Comparison of ENCODE assay signal across 28 cellular contexts in the genomic region with DNA sequence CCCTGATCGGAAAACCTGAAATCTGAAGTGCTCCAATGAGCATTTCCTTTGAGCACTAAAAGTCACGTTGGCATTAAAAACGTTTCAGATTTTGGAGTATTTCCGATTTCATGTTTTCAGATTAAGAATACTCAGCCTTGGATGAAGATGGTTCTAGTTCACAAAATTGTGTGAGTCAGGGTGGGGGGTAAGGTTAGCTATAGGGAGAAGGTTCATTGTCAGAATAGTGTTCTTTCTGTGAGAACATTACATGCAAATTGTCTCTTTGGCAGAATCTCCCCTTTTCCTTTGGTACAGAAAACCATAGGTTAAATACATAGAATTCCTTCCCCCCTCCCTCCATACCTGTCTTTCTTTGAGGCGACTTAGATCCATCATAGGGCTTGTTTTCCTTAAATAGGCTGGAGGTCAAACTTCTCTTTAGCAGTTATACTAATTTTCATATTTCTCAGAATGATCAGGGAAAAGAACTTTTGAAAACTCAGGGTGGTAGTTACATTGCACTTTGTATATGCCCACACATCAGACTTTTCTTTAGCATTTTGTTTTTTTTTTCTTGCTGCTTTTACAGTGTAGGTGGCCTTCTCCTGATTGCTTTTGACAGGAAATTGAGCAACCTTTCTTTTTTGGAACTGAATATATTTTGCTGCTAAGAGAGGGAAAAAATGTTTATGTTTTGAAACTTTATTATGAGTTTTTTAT.
A peak's percentile ranks its signal among the peaks of the same experiment; 100 is the strongest.
DNase-seq lines count a peak whose midpoint lies in the region; ATAC-seq, FAIRE-seq and TF ChIP-seq lines count a peak whose summit lies in the region.
"Had no signal": no experiment of that assay in that cellular context is flagged by ENCODE, and none has a peak within 500 bp of the region (broad histone marks: within the 10 kb centered on the region; RNA-seq: fewer than 3 reads in every experiment).

No MANE protein-coding gene starts in this region.

- no peak overlapping the region for H2BK15ac ChIP-seq in H1 (ENCODE audit: low read length)

- peaks cover 5% of the 10 kb centered on the region for H3K36me3 Mint-ChIP-seq in MCF 10A (ENCODE audit: insufficient read depth, unreplicated experiment)
- H3K36me3 Mint-ChIP-seq in stimulated activated naive B cell treated with anti-CD40 and anti-IgM and Interleukin-4, amounts not matched to agents 10 μg/mL and 1 μg/mL and 100 μg/mL, for 72 hours = peaks cover 33 to 49% of the 10 kb centered on the region in 2 donors

- H3K4me3 ChIP-seq in breast epithelium (no peak overlapping the region), Loucy (ENCODE audit: low read length, poor library complexity, severe bottlenecking) (no peak overlapping the region), H1 (ENCODE audit: extremely low read depth in 1 of 4, insufficient read depth in 2 of 4, low read depth in 3 of 4, low read length in 4 of 4) (no peak overlapping the region)
- H3K4me3 ChIP-seq: gastroesophageal sphincter, vagina had no signal

- ATAC-seq in stimulated activated naive B cell treated with anti-CD40 and anti-IgM and Interleukin-4, amounts not matched to agents 10 μg/mL and 1 μg/mL and 100 μg/mL, for 72 hours (replicated peaks) = peak; percentile 38 to 47
- ATAC-seq in HG03442 (IDR thresholded peaks at IDR 0.05; ENCODE audit: unreplicated experiment) = no peak
- ATAC-seq in Right ventricle myocardium superior (ENCODE audit: poor library complexity) = no peak
- ATAC-seq: gastroesophageal sphincter, left ventricle myocardium superior had no signal

- H2BK5ac ChIP-seq in H1 (ENCODE audit: low read depth, low read length) = no peak overlapping the region

- H4K20me1 ChIP-seq in Loucy (ENCODE audit: insufficient read depth, low read length, poor library complexity, severe bottlenecking) = no peaks in the 10 kb centered on the region
- H4K20me1 ChIP-seq in H1 (replicated peaks in 1 of 2; ENCODE audit: control insufficient read depth in 1 of 2, insufficient read depth in 2 of 2, low read length in 2 of 2) = no peaks in the 10 kb centered on the region

- peaks cover 23% of the 10 kb centered on the region for H3K4me1 Mint-ChIP-seq in MCF 10A (ENCODE audit: insufficient read depth, unreplicated experiment)
- peaks cover 37 to 63% of the 10 kb centered on the region in 2 donors for H3K4me1 Mint-ChIP-seq in stimulated activated naive B cell treated with anti-CD40 and anti-IgM and Interleukin-4, amounts not matched to agents 10 μg/mL and 1 μg/mL and 100 μg/mL, for 72 hours

- H3F3A ChIP-seq in Loucy (ENCODE audit: low read depth) = peaks cover 6% of the 10 kb centered on the region; the same call in 1 of the 2 replicates

- no peaks in the 10 kb centered on the region for H3K27me3 Mint-ChIP-seq in MCF 10A (ENCODE audit: insufficient read depth, unreplicated experiment)
- H3K27me3 Mint-ChIP-seq in stimulated activated naive B cell treated with anti-CD40 and anti-IgM and Interleukin-4, amounts not matched to agents 10 μg/mL and 1 μg/mL and 100 μg/mL, for 72 hours = no peaks in the 10 kb centered on the region
- H3K27me3 Mint-ChIP-seq: activated naive CD4-positive, alpha-beta T cell treated with anti-CD3 and anti-CD28 coated beads, Interleukin-2, amount 10 ng/mL, durations not matched to agents 7 days and 5 days; CD4-positive, CD25-positive, alpha-beta regulatory T cell had no signal

- TF ChIP-seq RAD21 in H1 (IDR thresholded peaks at IDR 0.05 in 1 of 2, conservative IDR thresholded peaks at IDR 0.05 in 1 of 2; ENCODE audit: low read depth in 2 of 2, low read length in 2 of 2) = no peak

- H3K23ac ChIP-seq in H1 (ENCODE audit: insufficient read length) = peak overlapping the region; percentile 65

- no peak overlapping the region for H3K4ac ChIP-seq in H1 (replicated peaks; ENCODE audit: insufficient read length, low read depth, low read length)

- no peaks in the 10 kb centered on the region for H3K9me3 ChIP-seq in breast epithelium
- H3K9me3 ChIP-seq in Loucy (ENCODE audit: insufficient read depth, low read depth, low read length) = no peaks in the 10 kb centered on the region
- peaks cover 0 to 4% of the 10 kb centered on the region in 2 experiments; a peak in 1 of 4 replicates for H3K9me3 ChIP-seq in H1 (ENCODE audit: insufficient read depth in 2 of 2, low read depth in 1 of 2, low read length in 1 of 2)
- H3K9me3 ChIP-seq: gastroesophageal sphincter, vagina had no signal

- 81% methylated on average over 5 of the region's 5 CpGs; no CpG with 5 or more reads in 1 of the 2 experiments for WGBS in H1 (ENCODE audit: extremely low coverage in 1 of 2, insufficient coverage in 1 of 2, insufficient read length in 1 of 2, insufficient replicate concordance in 2 of 2, low coverage in 1 of 2, low lambda C conversion rate in 2 of 2, missing lambda C conversion rate in 1 of 2), 2 experiments

- no peak for TF ChIP-seq EP300 in H1 (IDR thresholded peaks at IDR 0.05; ENCODE audit: borderline replicate concordance in 1 of 2, low read depth in 2 of 2, low read length in 2 of 2)

- H2AK5ac ChIP-seq in H1 (ENCODE audit: low read depth, low read length) = no peak overlapping the region

- no peak overlapping the region for H2BK12ac ChIP-seq in H1 (ENCODE audit: low read depth, low read length)

- H3K9me3 Mint-ChIP-seq in MCF 10A (ENCODE audit: unreplicated experiment) = no peaks in the 10 kb centered on the region
- no peaks in the 10 kb centered on the region for H3K9me3 Mint-ChIP-seq in stimulated activated naive B cell treated with anti-CD40 and anti-IgM and Interleukin-4, amounts not matched to agents 10 μg/mL and 1 μg/mL and 100 μg/mL, for 72 hours
- H3K9me3 Mint-ChIP-seq: nephron had no signal

- H3K18ac ChIP-seq in H1 (ENCODE audit: extremely low read depth, low read length) = no peak overlapping the region

- no peaks in the 10 kb centered on the region for H3K9me2 ChIP-seq in Loucy (replicated peaks; ENCODE audit: low read depth, low read length)

- H2BK20ac ChIP-seq in H1 (ENCODE audit: low read length) = no peak overlapping the region

- no peak for TF ChIP-seq CTCF in MCF 10A (IDR thresholded peaks at IDR 0.05; ENCODE audit: unreplicated experiment)
- no peak for TF ChIP-seq CTCF in breast epithelium (IDR thresholded peaks at IDR 0.05)
- no peak for TF ChIP-seq CTCF in Loucy (conservative IDR thresholded peaks at IDR 0.05; ENCODE audit: low read length)
- no peak for TF ChIP-seq CTCF in H1 (IDR thresholded peaks at IDR 0.05; ENCODE audit: control extremely low read depth in 1 of 3, insufficient read depth in 1 of 3, low read depth in 1 of 3, low read length in 3 of 3)

- H4K8ac ChIP-seq in H1 (ENCODE audit: extremely low read depth, insufficient read depth, low read length) = no peak overlapping the region

- H4K5ac ChIP-seq in H1 (ENCODE audit: insufficient read length, low read depth, low read length) = no peak overlapping the region

- BruUV-seq in MCF 10A (replicated peaks; lab: Mats Ljungman, UMichigan) = no TSS peak

- peak overlapping the region; percentile 27 for H3K27ac Mint-ChIP-seq in MCF 10A (ENCODE audit: low read depth, unreplicated experiment)
- H3K27ac Mint-ChIP-seq in stimulated activated naive B cell treated with anti-CD40 and anti-IgM and Interleukin-4, amounts not matched to agents 10 μg/mL and 1 μg/mL and 100 μg/mL, for 72 hours = peak overlapping the region; percentile 65
- H3K27ac Mint-ChIP-seq: activated naive CD4-positive, alpha-beta T cell treated with anti-CD3 and anti-CD28 coated beads, Interleukin-2, amount 10 ng/mL, durations not matched to agents 7 days and 5 days; nephron had no signal

- H3K14ac ChIP-seq in H1 (ENCODE audit: insufficient read length) = no peak overlapping the region

- H2AFZ ChIP-seq in Loucy (ENCODE audit: low read length) (no peak overlapping the region), H1 (ENCODE audit: low read length) (no peak overlapping the region)

- no peak overlapping the region for H4K91ac ChIP-seq in H1 (replicated peaks; ENCODE audit: insufficient read length, low read length)

- POLR2A ChIA-PET in MCF 10A (lab: Yijun Ruan, JAX) = interaction anchor here (0.7 to 1.2 kb wide), 2 partner anchors 36 to 91 kb away, joined by 3 to 4 read pairs; partner anchors contain the start of gene SIPA1L1
- POLR2A ChIA-PET in H1 (lab: Charles Lee; ENCODE audit: partially characterized antibody) = interaction anchor here (1.2 kb wide), 1 partner anchor 15 kb away, joined by 3 read pairs; no protein-coding TSS in a partner anchor

- H3K4me1 ChIP-seq in breast epithelium (no peaks in the 10 kb centered on the region), Loucy (ENCODE audit: insufficient read depth, low read length, poor library complexity, severe bottlenecking) (peaks cover 71% of the 10 kb centered on the region), H1 (replicated peaks in 1 of 4; ENCODE audit: control insufficient read depth in 3 of 4, insufficient read depth in 4 of 4, low read length in 3 of 4) (peaks cover 0 to 4% (median 2%) of the 10 kb centered on the region in 4 experiments; a peak in 4 of 7 replicates)

- H3K56ac ChIP-seq in H1 (replicated peaks; ENCODE audit: insufficient read length, low read depth, low read length) = no peak overlapping the region

- TF ChIP-seq POLR2A in breast epithelium (IDR thresholded peaks at IDR 0.05) (no peak), H1 (IDR thresholded peaks at IDR 0.05; ENCODE audit: control extremely low read depth in 1 of 2, low read depth in 2 of 2, low read length in 2 of 2) (no peak)

- H3K27me3 ChIP-seq in breast epithelium (no peaks in the 10 kb centered on the region), Loucy (ENCODE audit: insufficient read depth, low read length, poor library complexity, severe bottlenecking) (no peaks in the 10 kb centered on the region), H1 (replicated peaks in 1 of 4; ENCODE audit: control insufficient read depth in 3 of 4, extremely low read depth in 1 of 4, insufficient read depth in 3 of 4, low read length in 3 of 4) (no peaks in the 10 kb centered on the region)
- H3K27me3 ChIP-seq: gastroesophageal sphincter, vagina had no signal

- H3K79me1 ChIP-seq in H1 (ENCODE audit: low read depth, low read length) = peaks cover 4% of the 10 kb centered on the region; the same call in 1 of the 2 replicates

- intact Hi-C loops in MCF 10A (cut with micrococcal nuclease) (no loop called here), breast epithelium (cut with DNase I; ENCODE audit: low total_unique reads) (no loop called here), Right ventricle myocardium superior (cut with DNase I) (no loop called here)

- H3K27ac ChIP-seq in breast epithelium (no peak overlapping the region), H1 (ENCODE audit: low read depth, low read length) (no peak overlapping the region)
- H3K27ac ChIP-seq: gastroesophageal sphincter, vagina had no signal

- CTCF ChIA-PET in MCF 10A (lab: Yijun Ruan, JAX) = interaction anchor here (0.6 kb wide), 1 partner anchor 56 kb away, joined by 3 read pairs; no protein-coding TSS in a partner anchor
- CTCF ChIA-PET in H1 (lab: Charles Lee; ENCODE audit: partially characterized antibody) = interaction anchor here (1.2 kb wide), 1 partner anchor 28 kb away, joined by 3 read pairs; no protein-coding TSS in a partner anchor

- no peak for FAIRE-seq in H1 (lab: Jason Lieb, UNC)
- FAIRE-seq: astrocyte, islet of Langerhans had no signal

- H3K4me2 ChIP-seq in Loucy (ENCODE audit: low read depth, low read length, poor library complexity, severe bottlenecking) (peak overlapping the region; percentile 49), H1 (ENCODE audit: insufficient read depth in 1 of 2, low read depth in 2 of 2, low read length in 2 of 2) (no peak overlapping the region)

- no peak overlapping the region for H2BK120ac ChIP-seq in H1 (replicated peaks; ENCODE audit: low read depth, low read length)

- no peaks in the 10 kb centered on the region; the same call in 1 of the 2 replicates for H3K23me2 ChIP-seq in H1 (ENCODE audit: low read depth, low read length)

- peaks cover 99% of the 10 kb centered on the region for H3K79me2 ChIP-seq in Loucy (ENCODE audit: insufficient read depth, low read length)
- peaks cover 0 to 73% of the 10 kb centered on the region in 2 experiments; a peak in 2 of 4 replicates for H3K79me2 ChIP-seq in H1 (ENCODE audit: control insufficient read depth in 1 of 2, insufficient read depth in 2 of 2, low read length in 2 of 2)

- H3K4me3 Mint-ChIP-seq in MCF 10A (ENCODE audit: unreplicated experiment) = no peak overlapping the region
- peak overlapping the region in 1 of 2 donors; percentile 7 for H3K4me3 Mint-ChIP-seq in stimulated activated naive B cell treated with anti-CD40 and anti-IgM and Interleukin-4, amounts not matched to agents 10 μg/mL and 1 μg/mL and 100 μg/mL, for 72 hours
- H3K4me3 Mint-ChIP-seq: activated naive CD4-positive, alpha-beta T cell treated with anti-CD3 and anti-CD28 coated beads, Interleukin-2, amount 10 ng/mL, durations not matched to agents 7 days and 5 days; CD4-positive, CD25-positive, alpha-beta regulatory T cell; nephron had no signal

- H3K36me3 ChIP-seq in breast epithelium (no peaks in the 10 kb centered on the region), Loucy (ENCODE audit: insufficient read depth, low read length) (0 out of 2 replicates have a peak, but pooled peaks cover 3% of the 10 kb centered on the region), H1 (ENCODE audit: control insufficient read depth in 2 of 4, insufficient read depth in 4 of 4, low read length in 3 of 4) (no peaks in the 10 kb centered on the region)
- H3K36me3 ChIP-seq: gastroesophageal sphincter, vagina had no signal

- DNase-seq in MCF 10A (ENCODE audit: unreplicated experiment) = no peak
- no peak for DNase-seq in breast epithelium (ENCODE audit: low spot score in 2 of 2)
- DNase-seq in H1 (ENCODE audit: low read depth in 1 of 2, low spot score in 2 of 2) = no peak
- DNase-seq in stimulated activated naive B cell treated with anti-CD40 and anti-IgM and Interleukin-4, amounts not matched to agents 10 μg/mL and 1 μg/mL and 100 μg/mL, for 72 hours = no peak
- DNase-seq in Right ventricle myocardium superior = no peak
- DNase-seq: activated CD4-positive, alpha-beta T cell treated with anti-CD3 and anti-CD28 coated beads for 48 hours; activated CD8-positive, alpha-beta memory T cell treated with anti-CD3 and anti-CD28 coated beads, Interleukin-2, amount 50 U/mL, for 48 hours; activated naive CD4-positive, alpha-beta T cell treated with anti-CD3 and anti-CD28 coated beads, Interleukin-2, amount 10 ng/mL, durations not matched to agents 7 days and 5 days; CD4-positive, CD25-positive, alpha-beta regulatory T cell; cerebellar nuclear complex; effector CD4-positive, alpha-beta T cell; erythroblast; H7; hypothalamus; KG1; left ventricle myocardium superior; midbrain; NCI-H187 treated with DMSO at 0.1 percent for 48 hours; NCI-H226; NCI-H774; SIG-M5 had no signal

- peak overlapping the region; percentile 63 for H3K9ac ChIP-seq in Loucy (ENCODE audit: low read depth, low read length, poor library complexity, severe bottlenecking)
- H3K9ac ChIP-seq in H1 (replicated peaks in 1 of 4; ENCODE audit: extremely low read depth in 1 of 4, low read depth in 3 of 4, low read length in 3 of 4) = no peak overlapping the region

Comparison
In these comparisons a context has a peak if more than half of its experiments do, and no peak if none do; other contexts are left out.
1. ATAC-seq: peak in stimulated activated naive B cell treated with anti-CD40 and anti-IgM and Interleukin-4, amounts not matched to agents 10 μg/mL and 1 μg/mL and 100 μg/mL, for 72 hours (2 of 2); none in HG03442 (single experiment) and Right ventricle myocardium superior (single experiment).